13 cellular contexts compared by ENCODE assay signal in the genomic region with DNA sequence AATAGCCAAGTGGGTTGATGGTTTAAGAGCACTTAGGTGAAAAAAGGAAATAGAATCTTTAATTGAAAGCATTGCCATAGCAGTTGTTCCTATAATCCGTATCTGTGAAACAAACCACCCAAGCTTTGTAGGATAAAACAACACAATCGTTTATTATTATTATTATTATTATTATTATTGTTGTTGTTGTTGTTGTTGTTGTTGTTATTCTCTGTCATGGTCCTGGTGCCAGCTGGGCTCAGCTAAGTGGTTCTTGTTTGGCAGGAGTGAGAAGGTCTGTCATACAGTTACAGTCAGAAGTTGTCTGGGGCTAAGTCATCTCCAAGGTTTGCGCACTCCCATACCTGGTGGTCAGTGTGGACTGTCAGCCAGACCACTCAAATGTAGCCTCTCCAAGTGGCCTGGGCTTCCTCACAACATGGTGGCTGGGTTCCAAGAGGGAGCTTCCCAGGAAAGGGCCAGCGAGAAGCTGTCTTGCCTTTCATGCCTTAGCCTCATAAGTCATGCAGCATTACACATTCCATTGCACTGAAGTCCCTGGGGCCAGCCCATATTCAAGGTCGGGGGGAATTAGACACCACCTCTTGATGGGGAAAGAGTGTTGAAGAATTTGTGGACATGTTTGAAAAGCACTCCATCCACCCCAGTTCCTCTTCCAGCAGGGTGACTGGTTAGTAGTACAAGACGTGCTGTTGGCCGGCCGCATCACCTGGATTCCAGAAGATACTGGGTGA. TPM values are rescaled to one million over a fixed set of nuclear protein-coding genes. Genes with fewer than 3 reads are reported as not detected.
"Had no signal": no experiment of that assay in that cellular context is flagged by ENCODE, and none has a peak within 500 bp of the region (broad histone marks: within the 10 kb centered on the region; RNA-seq: fewer than 3 reads in every experiment).

No MANE protein-coding gene starts in this region.

- FAIRE-seq: astrocyte, endothelial cell of umbilical vein had no signal

- DNase-seq: activated CD4-positive, alpha-beta T cell treated with anti-CD3 and anti-CD28 coated beads for 48 hours; activated naive CD4-positive, alpha-beta T cell treated with Interleukin-2 at 50 U/mL for 16 hours; activated naive CD8-positive, alpha-beta T cell treated with anti-CD3 and anti-CD28 coated beads, Interleukin-2, amount 50 U/mL, for 24 hours; hippocampal formation; naive thymus-derived CD4-positive, alpha-beta T cell; nucleus accumbens; stimulated activated CD4-positive, alpha-beta T cell treated with anti-CD3 and anti-CD28 coated beads, Interleukin-2, amount 100 ng/mL, for 48 hours; stimulated activated naive CD4-positive, alpha-beta T cell treated with Interleukin-2 at 50 U/mL for 16 hours had no signal

- H3K4me3 ChIP-seq: lung, prostate gland had no signal

RNA-seq across cellular contexts. Expression of gene FGD5, which starts 54.3 kb away (rescaled TPM):
- total RNA-seq: activated T-helper 1 cell treated with anti-CD3 and anti-CD28 coated beads, Interleukin-12 subunit alpha, Interleukin-12 subunit beta, Interleukin-2, Interleukin-4 antibody, amounts not matched to agents 30 ng/mL and 10 ng/mL and 1 ng/mL, durations not matched to agents 14 hours and 24 hours and 36 hours had no signal
